ENCODE assay signal across 2 cellular contexts in genomic region chr2:27218614-27219013, GRCh38.
TF ChIP-seq lines count a peak whose summit lies in the region.

No MANE protein-coding gene starts in this region.

TF ChIP-seq in GM12878, 131 proteins besides CTCF, POLR2A, EP300 and RAD21:
- TF ChIP-seq SPI1 (IDR thresholded peaks at IDR 0.05; ENCODE audit: borderline replicate concordance, insufficient read depth, low read depth, low read length) = peak; percentile 28; the same call in 1 of the 2 replicates
- no peak for TF ChIP-seq ELK1 (IDR thresholded peaks at IDR 0.05; ENCODE audit: low read depth, low read length)

TF ChIP-seq in neural cell, 6 proteins besides CTCF, POLR2A, EP300 and RAD21:
- no peak for TF ChIP-seq REST (IDR thresholded peaks at IDR 0.05; ENCODE audit: borderline replicate concordance)
- no peak for TF ChIP-seq SMC3 (conservative IDR thresholded peaks at IDR 0.05; ENCODE audit: poor library complexity)
- TF ChIP-seq EZH2 (IDR thresholded peaks at IDR 0.05; ENCODE audit: borderline replicate concordance, insufficient read depth, low read length, poor library complexity, severe bottlenecking) = no peak
- TF ChIP-seq MXI1 (conservative IDR thresholded peaks at IDR 0.05; ENCODE audit: poor library complexity, severe bottlenecking) = no peak
TF ChIP-seq in neural cell: peak in this region for 0.
